ENCODE assay signal across 20 cellular contexts in the genomic region with DNA sequence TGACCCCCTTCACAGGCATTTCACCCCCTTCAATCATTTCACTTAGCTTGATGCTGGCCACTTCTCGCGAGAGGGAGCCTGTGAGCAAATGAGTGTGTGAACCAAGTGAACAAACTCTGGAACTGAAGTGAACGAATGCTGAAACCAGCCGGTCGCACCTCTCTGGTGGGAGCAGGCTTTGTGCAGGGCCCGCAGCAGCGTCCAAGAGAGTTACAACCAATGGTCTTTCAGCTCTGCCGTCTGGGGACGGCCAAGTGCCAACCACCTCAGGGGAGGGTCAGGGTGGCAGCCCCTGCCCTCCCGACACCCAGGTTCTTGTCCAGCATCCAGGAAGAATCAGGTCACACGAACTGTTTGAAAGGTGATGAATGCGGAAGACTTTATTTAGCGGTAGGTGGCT.
DNase-seq lines count a peak whose midpoint lies in the region; ATAC-seq, FAIRE-seq and TF ChIP-seq lines count a peak whose summit lies in the region.
"Had no signal": no experiment of that assay in that cellular context is flagged by ENCODE, and none has a peak within 500 bp of the region (broad histone marks: within the 10 kb centered on the region; RNA-seq: fewer than 3 reads in every experiment).

No MANE protein-coding gene starts in this region.

- no peaks in the 10 kb centered on the region for H3K27me3 Mint-ChIP-seq in H9 (ENCODE audit: low read depth)
- H3K27me3 Mint-ChIP-seq: B cell; CD4-positive, CD25-positive, alpha-beta regulatory T cell had no signal

- no peak for FAIRE-seq in K562 (lab: Jason Lieb, UNC)
- FAIRE-seq: G401.6, GM12892, GM19239, H1 had no signal

- no peak overlapping the region for H3K56ac ChIP-seq in H9 (ENCODE audit: insufficient read length, low read depth, low read length)

- no peak overlapping the region for H4K12ac ChIP-seq in trophoblast cell (ENCODE audit: low read depth, low read length)

- DNase-seq in H9 = peak; percentile 24
- DNase-seq in K562 (ENCODE audit: extremely low read depth in 1 of 4, low spot score in 3 of 4) = no peak
- no peak for DNase-seq in trophoblast cell
- DNase-seq in HPDE6-E6E7 (ENCODE audit: extremely low spot score) = no peak
- no peak for DNase-seq in NCI-H1436 treated with DMSO at 0.1 percent for 48 hours (lab: John Stamatoyannopoulos, UW)
- DNase-seq: Caco-2; CD4-positive, CD25-positive, alpha-beta regulatory T cell; CD8-positive, alpha-beta T cell; DMS153; DND-41; H7 had no signal

- BruUV-seq in K562 (replicated peaks; lab: Mats Ljungman, UMichigan) = no TSS peak

- no peak overlapping the region for H4K91ac ChIP-seq in H9 (ENCODE audit: insufficient read length, low read depth, low read length)
- H4K91ac ChIP-seq in trophoblast cell (ENCODE audit: low read depth, low read length) = no peak overlapping the region

- H3K23me2 ChIP-seq in H9 (ENCODE audit: insufficient read length, low read depth, low read length, poor library complexity, severe bottlenecking) = no peaks in the 10 kb centered on the region

- H4K20me1 ChIP-seq in H9 (ENCODE audit: control insufficient read depth, insufficient read depth, insufficient read length) (no peaks in the 10 kb centered on the region), K562 (replicated peaks; ENCODE audit: control insufficient read depth, insufficient read depth, low read length) (no peaks in the 10 kb centered on the region)
- H4K20me1 ChIP-seq: BLaER1 had no signal

- H2BK5ac ChIP-seq in H9 (ENCODE audit: insufficient read length, low read length) (no peak overlapping the region), trophoblast cell (ENCODE audit: low read depth, low read length, poor library complexity) (no peak overlapping the region)

- no peak for TF ChIP-seq EP300 in K562 (IDR thresholded peaks at IDR 0.05; ENCODE audit: low read length)

- H3K23ac ChIP-seq in H9 (ENCODE audit: insufficient read length, low read depth, low read length) (no peak overlapping the region), trophoblast cell (ENCODE audit: low read length) (no peak overlapping the region)

- TF ChIP-seq POLR2A in K562 (conservative IDR thresholded peaks at IDR 0.05) = no peak

- H3K36me3 Mint-ChIP-seq in H9 (ENCODE audit: insufficient read depth in 1 of 3, low read depth in 3 of 3) = no peaks in the 10 kb centered on the region
- H3K36me3 Mint-ChIP-seq: CD4-positive, CD25-positive, alpha-beta regulatory T cell; CD8-positive, alpha-beta T cell had no signal

- ATAC-seq in K562 (no peak; the same call in 1 of the 3 replicates), GM21423 (IDR thresholded peaks at IDR 0.05; ENCODE audit: unreplicated experiment) (no peak)
- ATAC-seq: CD8-positive, alpha-beta T cell; HCT116 had no signal

- no peak for TF ChIP-seq RAD21 in K562 (CRISPR knock-in tag; conservative IDR thresholded peaks at IDR 0.05 in 1 of 2, IDR thresholded peaks at IDR 0.05 in 1 of 2)

- H3K4me3 ChIP-seq in K562 (no peak overlapping the region), trophoblast cell (ENCODE audit: low read depth, low read length) (no peak overlapping the region)
- H3K4me3 ChIP-seq: BLaER1 had no signal

- no peak for TF ChIP-seq CTCF in H9 (conservative IDR thresholded peaks at IDR 0.05)
- TF ChIP-seq CTCF in K562 (IDR thresholded peaks at IDR 0.05 in 2 of 3, conservative IDR thresholded peaks at IDR 0.05 in 1 of 3; ENCODE audit: insufficient read depth in 2 of 3, low read depth in 1 of 3, low read length in 3 of 3) = no peak

- no peaks in the 10 kb centered on the region; a peak in 1 of 5 replicates for H3K9me3 Mint-ChIP-seq in H9

- in situ Hi-C loops in K562 (cut with MboI) = no loop called here

- H3K4me2 ChIP-seq in H9 (ENCODE audit: insufficient read depth, insufficient read length, low read length) = no peak overlapping the region
- H3K4me2 ChIP-seq in K562 (ENCODE audit: insufficient read depth, low read length) = no peak overlapping the region
- no peak overlapping the region for H3K4me2 ChIP-seq in trophoblast cell (ENCODE audit: low read length)
- H3K4me2 ChIP-seq: BLaER1 had no signal

- H4K5ac ChIP-seq in H9 (ENCODE audit: insufficient read length, low read depth, low read length) = no peak overlapping the region

- no peak overlapping the region for H3K4me3 Mint-ChIP-seq in H9
- H3K4me3 Mint-ChIP-seq: B cell; CD4-positive, CD25-positive, alpha-beta regulatory T cell; CD8-positive, alpha-beta T cell had no signal

- H2AK5ac ChIP-seq in H9 (ENCODE audit: insufficient read length, low read length) (no peak overlapping the region), trophoblast cell (ENCODE audit: low read length) (no peak overlapping the region)

- H3K4me1 Mint-ChIP-seq in H9 = 0 out of 4 replicates have a peak, but pooled peaks cover 2 to 5% of the 10 kb centered on the region in 2 experiments
- H3K4me1 Mint-ChIP-seq: B cell; CD4-positive, CD25-positive, alpha-beta regulatory T cell had no signal

- H3K79me2 ChIP-seq in H9 (ENCODE audit: insufficient read depth, low read length) (no peaks in the 10 kb centered on the region), K562 (ENCODE audit: control insufficient read depth, insufficient read depth, low read length) (no peaks in the 10 kb centered on the region), trophoblast cell (ENCODE audit: control insufficient read depth, insufficient read depth, low read length, poor library complexity) (no peaks in the 10 kb centered on the region)

- CTCF ChIA-PET in K562 (lab: Yijun Ruan, JAX; ENCODE audit: low intra/inter-chr PET ratio) = no interaction called here

- POLR2A ChIA-PET in K562 (lab: Yijun Ruan, JAX) = no interaction called here

- no peak overlapping the region for H3K27ac Mint-ChIP-seq in H9
- H3K27ac Mint-ChIP-seq: B cell; CD8-positive, alpha-beta T cell had no signal

- no peaks in the 10 kb centered on the region for H3K36me3 ChIP-seq in K562 (ENCODE audit: control insufficient read depth, insufficient read depth, low read length)
- H3K36me3 ChIP-seq in trophoblast cell (ENCODE audit: control insufficient read depth in 1 of 2, insufficient read depth in 2 of 2, low read length in 2 of 2) = no peaks in the 10 kb centered on the region
- H3K36me3 ChIP-seq: BLaER1 had no signal

- H3K9me3 ChIP-seq in H9 (ENCODE audit: control insufficient read depth, low read depth, low read length) (no peaks in the 10 kb centered on the region), K562 (replicated peaks; ENCODE audit: control insufficient read depth, insufficient read depth, low read depth, low read length) (peaks cover 2% of the 10 kb centered on the region; the same call in 1 of the 2 replicates), trophoblast cell (ENCODE audit: insufficient read depth, low read depth, low read length) (no peaks in the 10 kb centered on the region)
- H3K9me3 ChIP-seq: BLaER1, Caco-2 had no signal

- no peak overlapping the region for H2BK120ac ChIP-seq in H9 (ENCODE audit: low read depth, low read length, poor library complexity, severe bottlenecking)
- no peak overlapping the region for H2BK120ac ChIP-seq in trophoblast cell (ENCODE audit: insufficient read depth, low read length, poor library complexity)

- no peak overlapping the region for H3K18ac ChIP-seq in H9 (ENCODE audit: insufficient read length, low read depth, low read length)
- H3K18ac ChIP-seq in trophoblast cell (ENCODE audit: low read length) = no peak overlapping the region

- H2BK12ac ChIP-seq in H9 (ENCODE audit: insufficient read length, low read depth, low read length) = no peak overlapping the region
- no peak overlapping the region for H2BK12ac ChIP-seq in trophoblast cell (ENCODE audit: low read length)

- H3T11ph ChIP-seq in H9 (ENCODE audit: low read length) = no peak overlapping the region

- H3K9ac ChIP-seq in H9 (ENCODE audit: extremely low read depth, insufficient read length, low read length) (no peak overlapping the region), K562 (ENCODE audit: insufficient read depth in 1 of 2, low read depth in 2 of 2, low read length in 2 of 2) (no peak overlapping the region), trophoblast cell (ENCODE audit: low read length) (no peak overlapping the region)
- H3K9ac ChIP-seq: BLaER1 had no signal

- H2BK20ac ChIP-seq in H9 (ENCODE audit: low read depth, low read length, poor library complexity, severe bottlenecking) = no peak overlapping the region

- no peak overlapping the region for H3K14ac ChIP-seq in H9 (ENCODE audit: insufficient read depth, low read length)
- H3K14ac ChIP-seq in trophoblast cell (ENCODE audit: low read length) = no peak overlapping the region

- WGBS in H9 (ENCODE audit: extremely low coverage, insufficient read length, low lambda C conversion rate) = no CpG with 5 or more reads among the region's 13 CpGs
- WGBS in K562 (ENCODE audit: insufficient coverage, low coverage, missing lambda C conversion rate) = 15% methylated on average over 13 of the region's 13 CpGs
- WGBS in trophoblast cell (ENCODE audit: extremely low coverage, insufficient coverage, insufficient read length) = no CpG with 5 or more reads among the region's 13 CpGs

- H2AFZ ChIP-seq in H9 (ENCODE audit: low read length) (no peak overlapping the region), K562 (ENCODE audit: low read depth, low read length) (peak overlapping the region; percentile 81; the same call in 1 of the 2 replicates), trophoblast cell (ENCODE audit: insufficient read depth, low read length, poor library complexity) (peak overlapping the region; percentile 25)

- no peaks in the 10 kb centered on the region for H3K79me1 ChIP-seq in H9 (ENCODE audit: insufficient read depth, low read depth, low read length, poor library complexity, severe bottlenecking)
- H3K79me1 ChIP-seq in trophoblast cell (ENCODE audit: low read length) = no peaks in the 10 kb centered on the region

- no peak overlapping the region for H4K8ac ChIP-seq in H9 (replicated peaks; ENCODE audit: insufficient read length, low read depth, low read length)
- H4K8ac ChIP-seq in trophoblast cell (ENCODE audit: low read depth, low read length) = no peak overlapping the region

- intact Hi-C loops in K562 (cut with micrococcal nuclease) = loop anchor here (10.0 kb wide), 1 partner anchor 120 kb away; no protein-coding TSS in a partner anchor

- no peaks in the 10 kb centered on the region for H3K9me1 ChIP-seq in K562 (ENCODE audit: control insufficient read depth, insufficient read depth, low read length)

- H2BK15ac ChIP-seq in H9 (ENCODE audit: low read depth, low read length) = no peak overlapping the region

- H3K4me1 ChIP-seq in H9 (ENCODE audit: insufficient read depth, low read length) = no peaks in the 10 kb centered on the region
- no peaks in the 10 kb centered on the region; a peak in 1 of 5 replicates for H3K4me1 ChIP-seq in K562 (replicated peaks in 1 of 2; ENCODE audit: control insufficient read depth in 2 of 2, insufficient read depth in 2 of 2, low read length in 2 of 2)
- H3K4me1 ChIP-seq in trophoblast cell (ENCODE audit: control insufficient read depth in 1 of 2, insufficient read depth in 2 of 2, low read length in 2 of 2) = no peaks in the 10 kb centered on the region
- H3K4me1 ChIP-seq: BLaER1, Caco-2 had no signal

- H3K4ac ChIP-seq in H9 (ENCODE audit: low read depth, low read length) (no peak overlapping the region), trophoblast cell (ENCODE audit: low read depth, low read length) (no peak overlapping the region)

- H3K27me3 ChIP-seq in H9 (ENCODE audit: insufficient read depth, low read length) (no peaks in the 10 kb centered on the region), K562 (ENCODE audit: control insufficient read depth in 2 of 2, insufficient read depth in 2 of 2, low read length in 2 of 2) (no peaks in the 10 kb centered on the region), trophoblast cell (ENCODE audit: insufficient read depth, low read length) (no peaks in the 10 kb centered on the region)
- H3K27me3 ChIP-seq: BLaER1 had no signal

- H3K27ac ChIP-seq in H9 (ENCODE audit: insufficient read length, low read depth, low read length) (no peak overlapping the region), K562 (ENCODE audit: extremely low read depth, low read depth, low read length) (no peak overlapping the region), trophoblast cell (ENCODE audit: low read depth, low read length) (no peak overlapping the region)
- H3K27ac ChIP-seq: BLaER1, C4-2B had no signal
